In genomic region chr14:88518592-88519512, GRCh38 we compare ENCODE assay signal across 19 cellular contexts. TPM values are rescaled to one million over a fixed set of nuclear protein-coding genes. Genes with fewer than 3 reads are reported as not detected.
A peak's percentile ranks its signal among the peaks of the same experiment; 100 is the strongest.
DNase-seq lines count a peak whose midpoint lies in the region; ATAC-seq and TF ChIP-seq lines count a peak whose summit lies in the region.
"Had no signal": no experiment of that assay in that cellular context is flagged by ENCODE, and none has a peak within 500 bp of the region (broad histone marks: within the 10 kb centered on the region; RNA-seq: fewer than 3 reads in every experiment).

No MANE protein-coding gene starts in this region.

- peak overlapping the region; percentile 51 to 72 (median 56) for H3K27ac Mint-ChIP-seq in nephron
- no peak overlapping the region for H3K27ac Mint-ChIP-seq in effector memory CD8-positive, alpha-beta T cell
- H3K27ac Mint-ChIP-seq in naive thymus-derived CD8-positive, alpha-beta T cell: no peak overlapping the region
- H3K27ac Mint-ChIP-seq: activated CD4-positive, alpha-beta memory T cell treated with anti-CD3 and anti-CD28 coated beads for 36 hours; CD4-positive, alpha-beta memory T cell; stimulated activated naive B cell treated with anti-CD40 and anti-IgM and Interleukin-4, amounts not matched to agents 10 μg/mL and 1 μg/mL and 100 μg/mL, for 72 hours; T-helper 2 cell treated with Interferon-gamma antibody and Interleukin-4, amounts not matched to agents 5 μg/mL and 100 μg/mL, for 36 hours had no signal

- peaks cover 10% of the 10 kb centered on the region for H3K9me3 Mint-ChIP-seq in nephron
- H3K9me3 Mint-ChIP-seq in effector memory CD8-positive, alpha-beta T cell: no peaks in the 10 kb centered on the region
- H3K9me3 Mint-ChIP-seq in naive thymus-derived CD8-positive, alpha-beta T cell: peaks cover 0 to 14% (median 2%) of the 10 kb centered on the region in 9 donors
- H3K9me3 Mint-ChIP-seq: activated CD4-positive, alpha-beta memory T cell treated with anti-CD3 and anti-CD28 coated beads for 36 hours; T-helper 2 cell treated with Interferon-gamma antibody and Interleukin-4, amounts not matched to agents 5 μg/mL and 100 μg/mL, for 36 hours had no signal

- no peaks in the 10 kb centered on the region for H3K27me3 ChIP-seq in MG63

- TF ChIP-seq CTCF in choroid plexus epithelial cell (conservative IDR thresholded peaks at IDR 0.05; ENCODE audit: low read depth, low read length) (no peak), nephron (IDR thresholded peaks at IDR 0.05; ENCODE audit: unreplicated experiment in 3 of 3) (no peak)

- no peak for ATAC-seq in effector memory CD8-positive, alpha-beta T cell (replicated peaks)
- no peak for ATAC-seq in naive thymus-derived CD8-positive, alpha-beta T cell
- ATAC-seq: stimulated activated naive B cell treated with anti-CD40 and anti-IgM and Interleukin-4, amounts not matched to agents 10 μg/mL and 1 μg/mL and 100 μg/mL, for 72 hours had no signal

- DNase-seq in Caki2 (ENCODE audit: low read depth): peak; percentile 4
- peak; percentile 2 for DNase-seq in MG63
- peak; percentile 75 for DNase-seq in choroid plexus epithelial cell (ENCODE audit: low read depth)
- no peak for DNase-seq in effector memory CD8-positive, alpha-beta T cell
- DNase-seq in naive thymus-derived CD8-positive, alpha-beta T cell: no peak
- DNase-seq in islet precursor cell: no peak
- no peak for DNase-seq in NCI-H69 (lab: John Stamatoyannopoulos, UW)
- DNase-seq: activated CD4-positive, alpha-beta memory T cell treated with anti-CD3 and anti-CD28 coated beads for 36 hours; activated naive CD4-positive, alpha-beta T cell treated with Interleukin-2 at 50 U/mL for 16 hours; CD4-positive, alpha-beta memory T cell; cortex of kidney; GOT3; lower lobe of right lung; occipital lobe; OCI-M1; stimulated activated CD4-positive, alpha-beta T cell treated with anti-CD3 and anti-CD28 coated beads, Interleukin-1b, Interleukin-23, amount 100 ng/mL, for 48 hours; stimulated activated naive B cell treated with anti-CD40 and anti-IgM and Interleukin-4, amounts not matched to agents 10 μg/mL and 1 μg/mL and 100 μg/mL, for 72 hours had no signal

- H3K9me3 ChIP-seq in MG63: no peaks in the 10 kb centered on the region
- H3K9me3 ChIP-seq: lower lobe of right lung had no signal

- H3K4me1 Mint-ChIP-seq in nephron: peaks cover 29% of the 10 kb centered on the region
- peaks cover 6 to 7% of the 10 kb centered on the region in 2 donors for H3K4me1 Mint-ChIP-seq in effector memory CD8-positive, alpha-beta T cell (ENCODE audit: low read depth in 2 of 2)
- no peaks in the 10 kb centered on the region for H3K4me1 Mint-ChIP-seq in naive thymus-derived CD8-positive, alpha-beta T cell
- H3K4me1 Mint-ChIP-seq: stimulated activated naive B cell treated with anti-CD40 and anti-IgM and Interleukin-4, amounts not matched to agents 10 μg/mL and 1 μg/mL and 100 μg/mL, for 72 hours had no signal

- in situ Hi-C loops in Caki2 (cut with HindIII; ENCODE audit: low pct_unique_long_range_greater_than_20kb, low sequenced_read_pairs): no loop called here

- H3K4me3 ChIP-seq in MG63 (no peak overlapping the region), choroid plexus epithelial cell (ENCODE audit: low read depth, low read length) (no peak overlapping the region)
- H3K4me3 ChIP-seq: lower lobe of right lung had no signal

- no peak overlapping the region for H3K4me3 Mint-ChIP-seq in nephron
- H3K4me3 Mint-ChIP-seq in effector memory CD8-positive, alpha-beta T cell: no peak overlapping the region
- H3K4me3 Mint-ChIP-seq in naive thymus-derived CD8-positive, alpha-beta T cell: no peak overlapping the region
- H3K4me3 Mint-ChIP-seq: activated CD4-positive, alpha-beta memory T cell treated with anti-CD3 and anti-CD28 coated beads for 36 hours; CD4-positive, alpha-beta memory T cell; stimulated activated naive B cell treated with anti-CD40 and anti-IgM and Interleukin-4, amounts not matched to agents 10 μg/mL and 1 μg/mL and 100 μg/mL, for 72 hours; T-helper 2 cell treated with Interferon-gamma antibody and Interleukin-4, amounts not matched to agents 5 μg/mL and 100 μg/mL, for 36 hours had no signal

- H3K36me3 ChIP-seq in MG63: no peaks in the 10 kb centered on the region

- POLR2A ChIA-PET in naive thymus-derived CD8-positive, alpha-beta T cell (lab: Charles Lee): no interaction called here

- no peaks in the 10 kb centered on the region for H3K27me3 Mint-ChIP-seq in nephron (ENCODE audit: low read depth)
- peaks cover 39 to 59% of the 10 kb centered on the region in 2 donors for H3K27me3 Mint-ChIP-seq in effector memory CD8-positive, alpha-beta T cell
- peaks cover 15 to 45% (median 30%) of the 10 kb centered on the region in 5 donors for H3K27me3 Mint-ChIP-seq in naive thymus-derived CD8-positive, alpha-beta T cell

- peaks cover 28% of the 10 kb centered on the region for H3K36me3 Mint-ChIP-seq in nephron (ENCODE audit: low read depth)
- H3K36me3 Mint-ChIP-seq in effector memory CD8-positive, alpha-beta T cell (ENCODE audit: insufficient read depth): no peaks in the 10 kb centered on the region
- peaks cover 0 to 7% (median 2%) of the 10 kb centered on the region in 3 donors for H3K36me3 Mint-ChIP-seq in naive thymus-derived CD8-positive, alpha-beta T cell
- H3K36me3 Mint-ChIP-seq: activated CD4-positive, alpha-beta memory T cell treated with anti-CD3 and anti-CD28 coated beads for 36 hours; CD4-positive, alpha-beta memory T cell; stimulated activated naive B cell treated with anti-CD40 and anti-IgM and Interleukin-4, amounts not matched to agents 10 μg/mL and 1 μg/mL and 100 μg/mL, for 72 hours had no signal

RNA-seq across cellular contexts. Expression of gene PTPN21, which starts 36.0 kb away (rescaled TPM):
- 0.58 and 3.7 TPM in 2 replicates for total RNA-seq in Caki2 (2014; rRNA removed; shearing (Covaris generic); ENCODE audit: low replicate concordance)
- total RNA-seq in MG63 (2014; rRNA removed; shearing (Covaris generic); ENCODE audit: low replicate concordance): 1.5 and 4.2 TPM in 2 replicates
- total RNA-seq in naive thymus-derived CD8-positive, alpha-beta T cell: not detected
- not detected for polyA plus RNA-seq in naive thymus-derived CD8-positive, alpha-beta T cell
- total RNA-seq: CD4-positive, alpha-beta memory T cell had no signal
- polyA plus RNA-seq: CD4-positive, alpha-beta memory T cell had no signal

RNA-seq across cellular contexts. Expression of gene ZC3H14, which starts 44.0 kb away (rescaled TPM):
- total RNA-seq in Caki2 (2014; rRNA removed; shearing (Covaris generic); ENCODE audit: low replicate concordance): 34.1 and 36.5 TPM in 2 replicates
- total RNA-seq in MG63 (2014; rRNA removed; shearing (Covaris generic); ENCODE audit: low replicate concordance): 44.9 and 54.1 TPM in 2 replicates
- 10 to 100 TPM; 58.3 to 60.5 TPM for total RNA-seq in naive thymus-derived CD8-positive, alpha-beta T cell
- polyA plus RNA-seq in naive thymus-derived CD8-positive, alpha-beta T cell: 10 to 100 TPM; 36.4 to 54.5 (median 49.9) TPM

Comparison
In these comparisons a context has a peak if more than half of its experiments do, and no peak if none do; other contexts are left out.
1. DNase-seq: peak in Caki2 (single experiment), MG63 (single experiment) and choroid plexus epithelial cell (single experiment); none in effector memory CD8-positive, alpha-beta T cell (0 of 3), naive thymus-derived CD8-positive, alpha-beta T cell (0 of 10), islet precursor cell (single experiment) and NCI-H69 (single experiment).
2. H3K27ac Mint-ChIP-seq: peak in nephron (3 of 3); none in effector memory CD8-positive, alpha-beta T cell (0 of 2) and naive thymus-derived CD8-positive, alpha-beta T cell (0 of 10).